In the genomic region with DNA sequence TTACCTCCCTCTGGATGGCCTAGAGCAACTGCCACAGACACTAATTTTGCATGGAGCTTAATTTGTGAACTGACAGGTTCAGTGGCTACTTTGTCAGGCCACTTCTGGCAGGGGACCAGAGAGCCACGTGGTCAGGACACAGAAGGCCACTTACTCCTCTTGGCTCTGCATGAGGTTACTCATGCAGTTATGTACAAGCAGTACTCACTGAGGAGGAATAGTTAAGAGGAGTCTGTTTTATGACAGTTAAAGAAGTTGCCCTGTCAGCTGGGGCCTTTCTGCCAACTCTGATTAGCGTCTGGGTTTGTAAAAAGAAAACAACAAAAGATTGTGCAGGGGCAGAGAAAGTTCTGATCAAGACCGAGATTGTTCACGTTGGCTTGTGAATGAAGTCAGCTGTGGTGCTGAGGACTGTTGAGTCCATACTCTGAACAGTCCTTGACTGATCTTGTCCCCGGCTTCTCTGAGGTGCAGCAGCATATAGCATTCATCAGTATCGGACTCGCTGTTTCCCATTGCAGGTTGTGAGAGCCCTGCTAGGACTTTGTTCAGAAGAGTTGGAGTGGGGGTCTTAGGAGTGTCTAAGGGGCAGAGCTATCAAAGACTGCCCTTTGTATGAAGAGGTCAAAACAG, we compare ENCODE assay signal across 12 cellular contexts. TPM values are rescaled to one million over a fixed set of nuclear protein-coding genes. Genes with fewer than 3 reads are reported as not detected.
DNase-seq lines count a peak whose midpoint lies in the region; ATAC-seq, FAIRE-seq and TF ChIP-seq lines count a peak whose summit lies in the region.
"Had no signal": no experiment of that assay in that cellular context is flagged by ENCODE, and none has a peak within 500 bp of the region (broad histone marks: within the 10 kb centered on the region; RNA-seq: fewer than 3 reads in every experiment).

No MANE protein-coding gene starts in this region.

- ATAC-seq in sciatic nerve: peak; percentile 62
- ATAC-seq: HCT116 had no signal

- FAIRE-seq in islet of Langerhans (lab: Jason Lieb, UNC): peak; percentile 90
- FAIRE-seq: endometrium, urothelium cell line had no signal

- DNase-seq in anterior cingulate cortex (lab: John Stamatoyannopoulos, UW) (peak in 43 of 58 donors; percentile 13 to 84 (median 43)), sciatic nerve (ENCODE audit: low spot score) (no peak), DMS153 (lab: John Stamatoyannopoulos, UW) (no peak), NCI-H2081 treated with DMSO at 0.1 percent for 48 hours (lab: John Stamatoyannopoulos, UW) (no peak), ureter (ENCODE audit: low spot score) (no peak)
- DNase-seq in activated CD4-positive, alpha-beta memory T cell treated with anti-CD3 and anti-CD28 coated beads, Interleukin-2, amount 10 ng/mL, durations not matched to agents 7 days and 5 days: no peak
- DNase-seq: activated naive CD8-positive, alpha-beta T cell treated with anti-CD3 and anti-CD28 coated beads, Interleukin-2, amount 10 ng/mL, durations not matched to agents 7 days and 5 days had no signal

- H3K27me3 Mint-ChIP-seq in activated CD4-positive, alpha-beta memory T cell treated with anti-CD3 and anti-CD28 coated beads, Interleukin-2, amount 10 ng/mL, durations not matched to agents 7 days and 5 days: no peaks in the 10 kb centered on the region
- H3K27me3 Mint-ChIP-seq: activated naive CD8-positive, alpha-beta T cell treated with anti-CD3 and anti-CD28 coated beads, Interleukin-2, amount 10 ng/mL, durations not matched to agents 7 days and 5 days had no signal

- no peak overlapping the region for H3K4me3 Mint-ChIP-seq in activated CD4-positive, alpha-beta memory T cell treated with anti-CD3 and anti-CD28 coated beads, Interleukin-2, amount 10 ng/mL, durations not matched to agents 7 days and 5 days
- H3K4me3 Mint-ChIP-seq: activated naive CD8-positive, alpha-beta T cell treated with anti-CD3 and anti-CD28 coated beads, Interleukin-2, amount 10 ng/mL, durations not matched to agents 7 days and 5 days had no signal

- POLR2A ChIA-PET in activated CD4-positive, alpha-beta memory T cell treated with anti-CD3 and anti-CD28 coated beads, Interleukin-2, amount 10 ng/mL, durations not matched to agents 7 days and 5 days (lab: Charles Lee): no interaction called here

- CTCF ChIA-PET in activated CD4-positive, alpha-beta memory T cell treated with anti-CD3 and anti-CD28 coated beads, Interleukin-2, amount 10 ng/mL, durations not matched to agents 7 days and 5 days (lab: Charles Lee): no interaction called here

- H3K4me1 Mint-ChIP-seq in activated CD4-positive, alpha-beta memory T cell treated with anti-CD3 and anti-CD28 coated beads, Interleukin-2, amount 10 ng/mL, durations not matched to agents 7 days and 5 days: no peaks in the 10 kb centered on the region

- no peak for TF ChIP-seq EP300 in Ishikawa (IDR thresholded peaks at IDR 0.05; ENCODE audit: borderline replicate concordance)

- intact Hi-C loops in sciatic nerve (cut with DNase I): no loop called here

- no peak overlapping the region for H3K27ac Mint-ChIP-seq in activated CD4-positive, alpha-beta memory T cell treated with anti-CD3 and anti-CD28 coated beads, Interleukin-2, amount 10 ng/mL, durations not matched to agents 7 days and 5 days
- H3K27ac Mint-ChIP-seq: activated naive CD8-positive, alpha-beta T cell treated with anti-CD3 and anti-CD28 coated beads, Interleukin-2, amount 10 ng/mL, durations not matched to agents 7 days and 5 days had no signal

- H3K9me3 Mint-ChIP-seq in activated CD4-positive, alpha-beta memory T cell treated with anti-CD3 and anti-CD28 coated beads, Interleukin-2, amount 10 ng/mL, durations not matched to agents 7 days and 5 days: no peaks in the 10 kb centered on the region
- H3K9me3 Mint-ChIP-seq: activated naive CD8-positive, alpha-beta T cell treated with anti-CD3 and anti-CD28 coated beads, Interleukin-2, amount 10 ng/mL, durations not matched to agents 7 days and 5 days had no signal

- H3K36me3 Mint-ChIP-seq in activated CD4-positive, alpha-beta memory T cell treated with anti-CD3 and anti-CD28 coated beads, Interleukin-2, amount 10 ng/mL, durations not matched to agents 7 days and 5 days (ENCODE audit: low read depth): no peaks in the 10 kb centered on the region

- TF ChIP-seq RAD21 in Ishikawa (IDR thresholded peaks at IDR 0.05; ENCODE audit: low read depth): no peak

TF ChIP-seq in Ishikawa, 13 proteins besides CTCF, POLR2A, EP300 and RAD21:
- TF ChIP-seq CREB1 (IDR thresholded peaks at IDR 0.05; ENCODE audit: low read depth): no peak
- TF ChIP-seq FOXM1 (IDR thresholded peaks at IDR 0.05; ENCODE audit: borderline replicate concordance, low read depth): no peak
- no peak for TF ChIP-seq TCF12 (IDR thresholded peaks at IDR 0.05; ENCODE audit: low read depth)
- no peak for TF ChIP-seq CEBPB (IDR thresholded peaks at IDR 0.05)
- TF ChIP-seq NFIC (IDR thresholded peaks at IDR 0.05): no peak
- no peak for TF ChIP-seq TEAD4 (IDR thresholded peaks at IDR 0.05)
- no peak for TF ChIP-seq TAF1 (IDR thresholded peaks at IDR 0.05; ENCODE audit: low read depth)
- TF ChIP-seq, protein P1, sequence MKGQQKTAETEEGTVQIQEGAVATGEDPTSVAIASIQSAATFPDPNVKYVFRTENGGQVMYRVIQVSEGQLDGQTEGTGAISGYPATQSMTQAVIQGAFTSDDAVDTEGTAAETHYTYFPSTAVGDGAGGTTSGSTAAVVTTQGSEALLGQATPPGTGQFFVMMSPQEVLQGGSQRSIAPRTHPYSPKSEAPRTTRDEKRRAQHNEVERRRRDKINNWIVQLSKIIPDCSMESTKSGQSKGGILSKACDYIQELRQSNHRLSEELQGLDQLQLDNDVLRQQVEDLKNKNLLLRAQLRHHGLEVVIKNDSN (IDR thresholded peaks at IDR 0.05): peak; percentile 34
- no peak for TF ChIP-seq ZBTB7A (IDR thresholded peaks at IDR 0.05; ENCODE audit: low read depth)

RNA-seq across cellular contexts. Expression of a gene that starts 41.4 kb away (rescaled TPM):
- total RNA-seq in sciatic nerve (52.3 TPM), ureter (415 TPM)
- total RNA-seq in activated CD4-positive, alpha-beta memory T cell treated with anti-CD3 and anti-CD28 coated beads, Interleukin-2, amount 10 ng/mL, durations not matched to agents 7 days and 5 days: 10 to 100 TPM; 21.9 to 24.7 TPM

Comparison
In these comparisons a context has a peak if more than half of its experiments do, and no peak if none do; other contexts are left out.
1. DNase-seq: peak in anterior cingulate cortex (43 of 58); none in sciatic nerve (single experiment), activated CD4-positive, alpha-beta memory T cell treated with anti-CD3 and anti-CD28 coated beads, Interleukin-2, amount 10 ng/mL, durations not matched to agents 7 days and 5 days (single experiment), DMS153 (single experiment), NCI-H2081 treated with DMSO at 0.1 percent for 48 hours (single experiment) and ureter (single experiment).